19 cellular contexts compared by ENCODE assay signal in the genomic region with DNA sequence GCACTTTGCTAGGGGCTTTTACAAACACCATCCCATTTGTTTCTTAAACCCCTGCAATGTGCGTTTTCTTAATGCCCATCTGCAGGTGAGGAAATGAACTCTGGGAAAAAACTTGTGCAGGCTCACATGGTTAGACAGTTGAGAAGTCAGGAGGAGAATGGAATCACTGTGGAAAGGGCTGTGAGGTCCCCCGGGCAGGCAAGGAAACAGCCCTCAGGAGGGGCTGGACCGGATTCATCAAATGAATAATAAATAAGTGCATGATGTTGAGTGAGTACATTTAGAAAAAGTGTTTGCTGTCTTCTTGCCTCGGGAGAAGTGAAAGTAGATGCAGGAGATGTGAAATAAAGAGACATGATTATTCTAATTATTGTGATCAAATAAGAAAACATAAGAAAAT.
"Had no signal": no experiment of that assay in that cellular context is flagged by ENCODE, and none has a peak within 500 bp of the region (broad histone marks: within the 10 kb centered on the region; RNA-seq: fewer than 3 reads in every experiment).

No MANE protein-coding gene starts in this region.

- H3K27ac Mint-ChIP-seq: immature natural killer cell; natural killer cell; progenitor cell of endocrine pancreas; stimulated activated naive B cell treated with anti-CD40 and anti-IgM and Interleukin-4, amounts not matched to agents 10 μg/mL and 1 μg/mL and 100 μg/mL, for 72 hours; stimulated activated naive CD8-positive, alpha-beta T cell treated with anti-CD3 and anti-CD28 coated beads, Interleukin-15, amount 100 ng/mL, for 72 hours had no signal

- H3K4me1 Mint-ChIP-seq: immature natural killer cell; naive B cell; natural killer cell; stimulated activated naive B cell treated with anti-CD40 and anti-IgM and Interleukin-4, amounts not matched to agents 10 μg/mL and 1 μg/mL and 100 μg/mL, for 72 hours; stimulated activated naive CD8-positive, alpha-beta T cell treated with anti-CD3 and anti-CD28 coated beads, Interleukin-15, amount 100 ng/mL, for 72 hours had no signal

- DNase-seq: hypothalamus; immature natural killer cell; kidney; left colon; left lung; lower lobe of right lung; mammary epithelial cell; mesenchymal stem cell; naive B cell; natural killer cell; ovary; right lobe of liver; stimulated activated CD4-positive, alpha-beta T cell treated with anti-CD3 and anti-CD28 coated beads, Interleukin-1b, Interleukin-23, amount 100 ng/mL, for 48 hours; stimulated activated CD4-positive, alpha-beta T cell treated with anti-CD3 and anti-CD28 coated beads, Interleukin-2, amount 100 ng/mL, for 48 hours; stimulated activated naive B cell treated with anti-CD40 and anti-IgM and Interleukin-4, amounts not matched to agents 10 μg/mL and 1 μg/mL and 100 μg/mL, for 72 hours; stimulated activated naive CD8-positive, alpha-beta T cell treated with anti-CD3 and anti-CD28 coated beads, Interleukin-15, amount 100 ng/mL, for 72 hours; substantia nigra; upper lobe of left lung had no signal

- H3K27me3 Mint-ChIP-seq: naive B cell; progenitor cell of endocrine pancreas; stimulated activated naive B cell treated with anti-CD40 and anti-IgM and Interleukin-4, amounts not matched to agents 10 μg/mL and 1 μg/mL and 100 μg/mL, for 72 hours; stimulated activated naive CD8-positive, alpha-beta T cell treated with anti-CD3 and anti-CD28 coated beads, Interleukin-15, amount 100 ng/mL, for 72 hours had no signal

- H3K9me3 Mint-ChIP-seq: immature natural killer cell; naive B cell; natural killer cell; stimulated activated naive B cell treated with anti-CD40 and anti-IgM and Interleukin-4, amounts not matched to agents 10 μg/mL and 1 μg/mL and 100 μg/mL, for 72 hours; stimulated activated naive CD8-positive, alpha-beta T cell treated with anti-CD3 and anti-CD28 coated beads, Interleukin-15, amount 100 ng/mL, for 72 hours had no signal

- H3K4me3 Mint-ChIP-seq: immature natural killer cell; naive B cell; natural killer cell; stimulated activated naive B cell treated with anti-CD40 and anti-IgM and Interleukin-4, amounts not matched to agents 10 μg/mL and 1 μg/mL and 100 μg/mL, for 72 hours; stimulated activated naive CD8-positive, alpha-beta T cell treated with anti-CD3 and anti-CD28 coated beads, Interleukin-15, amount 100 ng/mL, for 72 hours had no signal

- ATAC-seq: left colon; left lung; lower lobe of right lung; natural killer cell; right lobe of liver; stimulated activated naive B cell treated with anti-CD40 and anti-IgM and Interleukin-4, amounts not matched to agents 10 μg/mL and 1 μg/mL and 100 μg/mL, for 72 hours; stimulated activated naive CD8-positive, alpha-beta T cell treated with anti-CD3 and anti-CD28 coated beads, Interleukin-15, amount 100 ng/mL, for 72 hours had no signal
